Comparison of ENCODE assay signal across 16 cellular contexts in the genomic region with DNA sequence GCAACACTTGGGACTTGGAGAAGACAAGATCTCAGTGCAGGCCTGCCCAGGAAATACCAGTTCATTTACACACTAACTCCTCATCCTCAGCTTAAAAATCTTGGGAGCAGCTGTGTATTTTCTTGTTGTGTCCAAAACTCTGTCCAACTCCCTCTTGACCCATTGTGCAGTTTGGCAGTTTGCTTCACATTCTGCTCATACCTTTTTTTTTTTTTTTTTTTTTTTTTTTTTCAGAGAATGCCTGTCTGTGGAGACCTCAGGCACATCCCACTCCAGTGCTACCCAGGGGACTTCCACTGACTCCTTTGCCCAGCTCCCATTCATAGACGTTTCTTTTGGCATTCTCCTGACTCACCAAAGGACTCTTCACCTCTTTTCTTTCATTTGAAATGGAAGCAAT.
DNase-seq lines count a peak whose midpoint lies in the region; ATAC-seq, FAIRE-seq and TF ChIP-seq lines count a peak whose summit lies in the region.
"Had no signal": no experiment of that assay in that cellular context is flagged by ENCODE, and none has a peak within 500 bp of the region (broad histone marks: within the 10 kb centered on the region; RNA-seq: fewer than 3 reads in every experiment).

No MANE protein-coding gene starts in this region.

- 0 to 3% (median 0%) methylated on average over 1 of the region's 1 CpG for WGBS in ovary, 3 donors
- WGBS in pancreas, 2 donors = 15 to 30% methylated on average over 1 of the region's 1 CpG

- H3K4me2 ChIP-seq in PC-3 (ENCODE audit: low read length) = peak overlapping the region; percentile 70

- H3K27me3 ChIP-seq in PC-3 (ENCODE audit: low read length) (no peaks in the 10 kb centered on the region), ovary (no peaks in the 10 kb centered on the region), pancreas (no peaks in the 10 kb centered on the region)
- H3K27me3 ChIP-seq: SJSA1, tibial nerve had no signal

- H3K27me3 Mint-ChIP-seq in progenitor cell of endocrine pancreas = peaks cover 3% of the 10 kb centered on the region
- H3K27me3 Mint-ChIP-seq: activated CD4-positive, alpha-beta memory T cell treated with anti-CD3 and anti-CD28 coated beads, Interleukin-2, amount 10 ng/mL, durations not matched to agents 7 days and 5 days; CD4-positive, alpha-beta T cell had no signal

- peak overlapping the region; percentile 48 for H3K9ac ChIP-seq in PC-3 (ENCODE audit: low read length)

- H3F3A ChIP-seq in PC-3 (ENCODE audit: low read length, unreplicated experiment) = no peaks in the 10 kb centered on the region

- H3K9me3 ChIP-seq in PC-3 (ENCODE audit: low read length) = no peaks in the 10 kb centered on the region
- no peaks in the 10 kb centered on the region for H3K9me3 ChIP-seq in ovary
- no peaks in the 10 kb centered on the region for H3K9me3 ChIP-seq in pancreas
- H3K9me3 ChIP-seq: SJSA1 had no signal

- TF ChIP-seq CTCF in PC-3 (conservative IDR thresholded peaks at IDR 0.05; ENCODE audit: low read depth, low read length) (no peak), ovary (IDR thresholded peaks at IDR 0.05) (no peak), progenitor cell of endocrine pancreas (IDR thresholded peaks at IDR 0.05; ENCODE audit: unreplicated experiment) (no peak), pancreas (IDR thresholded peaks at IDR 0.05) (no peak)

- H3K36me3 ChIP-seq in PC-3 (ENCODE audit: low read depth, low read length) (no peaks in the 10 kb centered on the region), ovary (no peaks in the 10 kb centered on the region), pancreas (no peaks in the 10 kb centered on the region)
- H3K36me3 ChIP-seq: SJSA1, tibial nerve had no signal

- H3K9me2 ChIP-seq in PC-3 (replicated peaks; ENCODE audit: low read length) = no peaks in the 10 kb centered on the region

- TF ChIP-seq POLR2A in ovary (IDR thresholded peaks at IDR 0.05) = no peak

- intact Hi-C loops in PC-3 (cut with micrococcal nuclease) (loop anchor here (5.0 kb wide), 1 partner anchor 51 kb away; no protein-coding TSS in a partner anchor), ovary (cut with DNase I) (no loop called here), pancreas (cut with DNase I) (no loop called here)

- DNase-seq in GM03348 (ENCODE audit: low spot score) (peak; percentile 70), PC-3 (no peak), fibroblast of the conjunctiva (ENCODE audit: low read depth) (peak; percentile 78), ovary (peak; percentile 32 to 73 (median 53)), progenitor cell of endocrine pancreas (ENCODE audit: low spot score, unreplicated experiment) (no peak), pancreas (no peak), iPS-NIHi11 (ENCODE audit: low spot score) (no peak)
- no peak for DNase-seq in activated CD4-positive, alpha-beta T cell treated with anti-CD3 and anti-CD28 coated beads for 1 hour
- DNase-seq: activated CD4-positive, alpha-beta memory T cell treated with anti-CD3 and anti-CD28 coated beads, Interleukin-2, amount 10 ng/mL, durations not matched to agents 7 days and 5 days; amniotic stem cell; CD4-positive, alpha-beta T cell; erythroblast; MV-4-11; NCI-H2227 treated with DMSO at 0.1 percent for 48 hours had no signal

- H3K4me1 ChIP-seq in PC-3 (ENCODE audit: insufficient read depth, low read length) (peaks cover 23% of the 10 kb centered on the region), ovary (ENCODE audit: insufficient read depth) (peaks cover 5% of the 10 kb centered on the region), pancreas (no peaks in the 10 kb centered on the region)

- ATAC-seq in PC-3 (0 out of 2 replicates have a peak, but pooled peaks have one; percentile 27), pancreas (no peak)

- H4K20me1 ChIP-seq in PC-3 (ENCODE audit: low read length) = no peaks in the 10 kb centered on the region

- H3K4me3 ChIP-seq in PC-3 (ENCODE audit: low read length) (no peak overlapping the region), ovary (no peak overlapping the region), pancreas (no peak overlapping the region)
- H3K4me3 ChIP-seq: SJSA1, tibial nerve had no signal

- TF ChIP-seq EP300 in ovary (IDR thresholded peaks at IDR 0.05) = no peak

- CTCF ChIA-PET in PC-3 (lab: Charles Lee) = interaction anchor here (0.7 to 0.8 kb wide), 2 partner anchors 53 to 195 kb away, joined by 4 to 9 read pairs; no protein-coding TSS in a partner anchor

- peak overlapping the region; percentile 66 for H2AFZ ChIP-seq in PC-3 (ENCODE audit: low read length)

- no peaks in the 10 kb centered on the region for H3K4me1 Mint-ChIP-seq in progenitor cell of endocrine pancreas (ENCODE audit: low read depth)
- H3K4me1 Mint-ChIP-seq: activated CD4-positive, alpha-beta memory T cell treated with anti-CD3 and anti-CD28 coated beads, Interleukin-2, amount 10 ng/mL, durations not matched to agents 7 days and 5 days had no signal

- H3K27ac Mint-ChIP-seq in progenitor cell of endocrine pancreas = no peak overlapping the region
- H3K27ac Mint-ChIP-seq: activated CD4-positive, alpha-beta memory T cell treated with anti-CD3 and anti-CD28 coated beads, Interleukin-2, amount 10 ng/mL, durations not matched to agents 7 days and 5 days; CD4-positive, alpha-beta T cell had no signal

- no peaks in the 10 kb centered on the region for H3K36me3 Mint-ChIP-seq in progenitor cell of endocrine pancreas (ENCODE audit: insufficient read depth)

- peaks cover 11% of the 10 kb centered on the region for H3K9me3 Mint-ChIP-seq in progenitor cell of endocrine pancreas (ENCODE audit: low read depth)
- H3K9me3 Mint-ChIP-seq: activated CD4-positive, alpha-beta memory T cell treated with anti-CD3 and anti-CD28 coated beads, Interleukin-2, amount 10 ng/mL, durations not matched to agents 7 days and 5 days; CD4-positive, alpha-beta T cell had no signal

- no peak overlapping the region for H3K4me3 Mint-ChIP-seq in progenitor cell of endocrine pancreas (ENCODE audit: low read depth)
- H3K4me3 Mint-ChIP-seq: activated CD4-positive, alpha-beta memory T cell treated with anti-CD3 and anti-CD28 coated beads, Interleukin-2, amount 10 ng/mL, durations not matched to agents 7 days and 5 days; CD4-positive, alpha-beta T cell had no signal

- BruUV-seq in PC-3 (replicated peaks; lab: Mats Ljungman, UMichigan) = no TSS peak

- FAIRE-seq in pancreas (lab: Jason Lieb, UNC) = no peak

- POLR2A ChIA-PET in PC-3 (lab: Charles Lee; ENCODE audit: unreplicated experiment) = no interaction called here

- H3K27ac ChIP-seq in PC-3 (ENCODE audit: low read length) (peak overlapping the region; percentile 80), ovary (peak overlapping the region in 1 of 2 donors; percentile 12), pancreas (no peak overlapping the region)
- H3K27ac ChIP-seq: SJSA1 had no signal

- no peaks in the 10 kb centered on the region for H3K79me2 ChIP-seq in PC-3 (ENCODE audit: low read length)

Comparison
In these comparisons a context has a peak if more than half of its experiments do, and no peak if none do; other contexts are left out.
1. DNase-seq: peak in GM03348 (single experiment), fibroblast of the conjunctiva (single experiment) and ovary (5 of 5); none in PC-3 (single experiment), activated CD4-positive, alpha-beta T cell treated with anti-CD3 and anti-CD28 coated beads for 1 hour (single experiment), progenitor cell of endocrine pancreas (single experiment), pancreas (0 of 6) and iPS-NIHi11 (single experiment).